Comparison of ENCODE assay signal across 12 cellular contexts in the genomic region with DNA sequence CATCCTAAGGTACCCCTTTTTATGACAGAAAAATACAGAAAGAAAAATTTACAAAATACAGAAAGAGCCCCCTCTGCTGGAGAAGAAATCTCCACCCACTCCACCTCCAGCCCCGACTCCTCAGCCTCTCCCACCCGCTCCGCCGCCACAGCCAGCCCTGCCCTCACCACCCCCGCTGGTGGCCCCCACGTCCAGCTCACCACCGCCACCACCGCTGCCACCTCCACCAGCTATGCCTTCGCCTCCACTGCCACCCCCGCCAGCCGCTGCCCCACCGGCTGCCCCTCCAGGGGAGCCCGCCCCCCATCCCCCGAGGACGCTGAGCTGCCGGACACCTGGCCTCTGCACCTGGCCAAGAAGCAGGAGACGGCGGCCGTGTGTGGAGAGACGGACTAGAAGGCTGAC. TPM values are rescaled to one million over a fixed set of nuclear protein-coding genes. Genes with fewer than 3 reads are reported as not detected.
A peak's percentile ranks its signal among the peaks of the same experiment; 100 is the strongest.
DNase-seq lines count a peak whose midpoint lies in the region; ATAC-seq, FAIRE-seq and TF ChIP-seq lines count a peak whose summit lies in the region.
"Had no signal": no experiment of that assay in that cellular context is flagged by ENCODE, and none has a peak within 500 bp of the region (broad histone marks: within the 10 kb centered on the region; RNA-seq: fewer than 3 reads in every experiment).

No MANE protein-coding gene starts in this region.

- peak; percentile 22 to 52 (median 42) for DNase-seq in K562 (ENCODE audit: extremely low read depth in 1 of 4, low spot score in 3 of 4)
- no peak for DNase-seq in prostate gland (ENCODE audit: low spot score)
- DNase-seq in NCI-H2081 (lab: John Stamatoyannopoulos, UW), result no peak
- DNase-seq in HT-29 (ENCODE audit: low spot score), result no peak
- DNase-seq: EL, left cardiac atrium, NCI-H345, ovary had no signal

- H4K20me1 ChIP-seq in DOHH2 (ENCODE audit: control insufficient read depth, insufficient read depth, low read depth, low read length) (no peaks in the 10 kb centered on the region), K562 (replicated peaks; ENCODE audit: control insufficient read depth, insufficient read depth, low read length) (no peaks in the 10 kb centered on the region; the same call in 1 of the 2 replicates)

- H3K9me3 Mint-ChIP-seq in nephron, result no peaks in the 10 kb centered on the region

- 9% methylated on average over 8 of the region's 20 CpGs for WGBS in K562 (ENCODE audit: insufficient coverage, low coverage, missing lambda C conversion rate)
- WGBS in prostate gland, result 38% methylated on average over 20 of the region's 20 CpGs

- H3K9ac ChIP-seq in HUES48 (ENCODE audit: low read depth, low read length), result no peak overlapping the region
- H3K9ac ChIP-seq in K562 (ENCODE audit: insufficient read depth in 1 of 2, low read depth in 2 of 2, low read length in 2 of 2), result no peak overlapping the region

- H3K27ac ChIP-seq in DOHH2 (ENCODE audit: low read depth, low read length), result no peak overlapping the region
- H3K27ac ChIP-seq in HUES48 (ENCODE audit: low read depth, low read length), result no peak overlapping the region
- no peak overlapping the region for H3K27ac ChIP-seq in K562 (ENCODE audit: extremely low read depth, low read depth, low read length)
- no peak overlapping the region for H3K27ac ChIP-seq in prostate gland
- H3K27ac ChIP-seq: ovary, upper lobe of left lung had no signal

- intact Hi-C loops in K562 (cut with micrococcal nuclease), result no loop called here
- intact Hi-C loops in prostate gland (cut with DNase I), result no loop called here

- peaks cover 18% of the 10 kb centered on the region for H3K27me3 ChIP-seq in DOHH2 (ENCODE audit: control insufficient read depth, low read length)
- H3K27me3 ChIP-seq in HUES48 (ENCODE audit: control insufficient read depth, insufficient read depth, low read length), result no peaks in the 10 kb centered on the region
- H3K27me3 ChIP-seq in K562 (ENCODE audit: control insufficient read depth in 2 of 2, insufficient read depth in 2 of 2, low read length in 2 of 2), result peaks cover 11 to 34% of the 10 kb centered on the region in 2 experiments; a peak in 4 of 5 replicates
- no peaks in the 10 kb centered on the region for H3K27me3 ChIP-seq in prostate gland (replicated peaks; ENCODE audit: insufficient read depth)
- H3K27me3 ChIP-seq: ovary, upper lobe of left lung had no signal

- H3K27me3 Mint-ChIP-seq in nephron (ENCODE audit: low read depth), result peaks cover 2% of the 10 kb centered on the region

- POLR2A ChIA-PET in K562 (lab: Yijun Ruan, JAX), result interaction anchor here (0.6 kb wide), 1 partner anchor 14 kb away, joined by 3 read pairs; no protein-coding TSS in a partner anchor

- H3F3A ChIP-seq in DOHH2 (ENCODE audit: control insufficient read depth, insufficient read depth), result no peaks in the 10 kb centered on the region

- no peaks in the 10 kb centered on the region for H3K4me1 Mint-ChIP-seq in nephron

- H3K36me3 ChIP-seq in DOHH2 (ENCODE audit: control insufficient read depth, low read length), result no peaks in the 10 kb centered on the region
- no peaks in the 10 kb centered on the region for H3K36me3 ChIP-seq in HUES48 (ENCODE audit: control insufficient read depth, insufficient read depth, low read length)
- no peaks in the 10 kb centered on the region for H3K36me3 ChIP-seq in K562 (ENCODE audit: control insufficient read depth, insufficient read depth, low read length)
- H3K36me3 ChIP-seq in prostate gland, result no peaks in the 10 kb centered on the region
- H3K36me3 ChIP-seq: ovary, upper lobe of left lung had no signal

- H2AFZ ChIP-seq in K562 (ENCODE audit: low read depth, low read length), result no peak overlapping the region

- TF ChIP-seq CTCF in DOHH2 (IDR thresholded peaks at IDR 0.05; ENCODE audit: low read depth, low read length, poor library complexity, severe bottlenecking) (peak; percentile 37), K562 (IDR thresholded peaks at IDR 0.05 in 2 of 3, conservative IDR thresholded peaks at IDR 0.05 in 1 of 3; ENCODE audit: insufficient read depth in 2 of 3, low read depth in 1 of 3, low read length in 3 of 3) (peak in 2 of 3 experiments; percentile 42 to 44; a peak in 3 of 6 replicates), nephron (IDR thresholded peaks at IDR 0.05; ENCODE audit: unreplicated experiment in 3 of 3) (peak in 2 of 3 experiments; percentile 19 to 33), prostate gland (IDR thresholded peaks at IDR 0.05) (peak in 1 of 4 experiments; percentile 7)

- H3K79me2 ChIP-seq in DOHH2 (ENCODE audit: control insufficient read depth, low read length) (no peaks in the 10 kb centered on the region), K562 (ENCODE audit: control insufficient read depth, insufficient read depth, low read length) (no peaks in the 10 kb centered on the region)

- no peaks in the 10 kb centered on the region for H3K9me1 ChIP-seq in K562 (ENCODE audit: control insufficient read depth, insufficient read depth, low read length)

- H3K36me3 Mint-ChIP-seq in nephron (ENCODE audit: low read depth), result peaks cover under 1% of the 10 kb centered on the region

- H3K4me2 ChIP-seq in DOHH2 (ENCODE audit: low read length) (no peak overlapping the region), K562 (ENCODE audit: insufficient read depth, low read length) (no peak overlapping the region)

- H3K4me1 ChIP-seq in DOHH2 (ENCODE audit: control insufficient read depth, low read length), result no peaks in the 10 kb centered on the region
- peaks cover 13% of the 10 kb centered on the region for H3K4me1 ChIP-seq in HUES48 (ENCODE audit: control insufficient read depth, insufficient read depth, low read length)
- no peaks in the 10 kb centered on the region for H3K4me1 ChIP-seq in K562 (replicated peaks in 1 of 2; ENCODE audit: control insufficient read depth in 2 of 2, insufficient read depth in 2 of 2, low read length in 2 of 2)
- H3K4me1 ChIP-seq in prostate gland (replicated peaks), result no peaks in the 10 kb centered on the region
- H3K4me1 ChIP-seq: upper lobe of left lung had no signal

- H3K9me3 ChIP-seq in DOHH2 (ENCODE audit: control insufficient read depth, insufficient read depth, low read length) (no peaks in the 10 kb centered on the region), HUES48 (ENCODE audit: control insufficient read depth, insufficient read depth, low read length) (no peaks in the 10 kb centered on the region), K562 (replicated peaks; ENCODE audit: control insufficient read depth, insufficient read depth, low read depth, low read length) (no peaks in the 10 kb centered on the region), prostate gland (no peaks in the 10 kb centered on the region)
- H3K9me3 ChIP-seq: ovary, upper lobe of left lung had no signal

- TF ChIP-seq RAD21 in K562 (CRISPR knock-in tag; conservative IDR thresholded peaks at IDR 0.05 in 1 of 2, IDR thresholded peaks at IDR 0.05 in 1 of 2), result peak in 1 of 2 experiments; percentile 36; a peak in 1 of 4 replicates

- H3K9me2 ChIP-seq in DOHH2 (replicated peaks; ENCODE audit: control insufficient read depth, low read length), result no peaks in the 10 kb centered on the region

- ATAC-seq in K562, result peak; percentile 86
- ATAC-seq: left cardiac atrium had no signal

- H3K27ac Mint-ChIP-seq in nephron, result no peak overlapping the region

- no peak for TF ChIP-seq EP300 in K562 (IDR thresholded peaks at IDR 0.05; ENCODE audit: low read length)

- H3K4me3 ChIP-seq in DOHH2 (ENCODE audit: low read length) (no peak overlapping the region), HUES48 (ENCODE audit: low read depth, low read length) (peak overlapping the region; percentile 34; the same call in 1 of the 2 replicates), K562 (no peak overlapping the region), prostate gland (no peak overlapping the region)
- H3K4me3 ChIP-seq: ovary, upper lobe of left lung had no signal

- no peak for TF ChIP-seq POLR2A in K562 (conservative IDR thresholded peaks at IDR 0.05)
- no peak for TF ChIP-seq POLR2A in prostate gland (IDR thresholded peaks at IDR 0.05)

- no TSS peak for BruUV-seq in K562 (replicated peaks; lab: Mats Ljungman, UMichigan)

- CTCF ChIA-PET in K562 (lab: Yijun Ruan, JAX; ENCODE audit: low intra/inter-chr PET ratio), result interaction anchor here (0.8 kb wide), 1 partner anchor 165 kb away, joined by 3 read pairs; no protein-coding TSS in a partner anchor

- H3K4me3 Mint-ChIP-seq in nephron, result no peak overlapping the region

- FAIRE-seq in K562 (lab: Jason Lieb, UNC), result no peak

- in situ Hi-C loops in K562 (cut with MboI), result no loop called here

RNA-seq across cellular contexts. Expression of a gene that starts 17.7 kb away (rescaled TPM):
- not detected in 2 replicates for total RNA-seq in K562 (2011; cell fraction: chromatin; rRNA removed; ENCODE audit: low replicate concordance)
- not detected in 2 replicates for total RNA-seq in K562 (2011; cell fraction: nucleolus; rRNA removed)
- not detected in 2 replicates for total RNA-seq in K562 (2011; cell fraction: nucleoplasm; rRNA removed)
- total RNA-seq in K562 (2014; rRNA removed), result not detected in 2 replicates
- not detected in 2 replicates for total RNA-seq in K562 (2014; rRNA removed; fragmentation: Illumina TruSeq; extraction: Trizol)
- total RNA-seq in K562 (2015; rRNA removed; fragmentation: Illumina TruSeq; extraction: Trizol), result not detected in 2 replicates
- not detected in 2 replicates for total RNA-seq in K562 (2021)
- polyA plus RNA-seq in K562 (2011; rRNA removed), result not detected in 2 replicates
- polyA plus RNA-seq in K562 (2011; cell fraction: cytosol; rRNA removed), result not detected in 2 replicates
- not detected in 2 replicates for polyA plus RNA-seq in K562 (2011; cell fraction: nucleus; rRNA removed)
- not detected in 2 replicates for polyA plus RNA-seq in K562 (2012)
- not detected in 2 replicates for polyA plus RNA-seq in K562 (2014; fragmentation: Illumina TruSeq; extraction: Trizol)
- not detected for polyA plus RNA-seq in K562 (2014; fragmentation: Nextera tagmentation; extraction: Ambion mirVana)
- not detected in 2 replicates for polyA plus RNA-seq in K562 (2014; rRNA removed)
- not detected in 2 replicates for polyA minus RNA-seq in K562 (2011; rRNA and poly(A)+ RNA removed)
- polyA minus RNA-seq in K562 (2011; cell fraction: cytosol; rRNA and poly(A)+ RNA removed), result not detected in 2 replicates
- polyA minus RNA-seq in K562 (2011; cell fraction: nucleus; rRNA and poly(A)+ RNA removed), result not detected in 2 replicates
- 100 to 1,000 TPM in 1 of 2 donors, 10 to 100 TPM in 1; 100.0 to 122 TPM for total RNA-seq in prostate gland
- total RNA-seq in HT-29 (2014; rRNA removed; shearing (Covaris generic)), result 17.7 and 21.9 TPM in 2 replicates

RNA-seq across cellular contexts. Expression of a gene that starts 28.2 kb away (rescaled TPM):
- total RNA-seq in K562 (2011; cell fraction: chromatin; rRNA removed; ENCODE audit: low replicate concordance), result not detected in 2 replicates
- not detected in 2 replicates for total RNA-seq in K562 (2011; cell fraction: nucleolus; rRNA removed)
- total RNA-seq in K562 (2011; cell fraction: nucleoplasm; rRNA removed), result not detected in 2 replicates
- total RNA-seq in K562 (2014; rRNA removed) (not detected in 2 replicates), K562 (2014; rRNA removed; fragmentation: Illumina TruSeq; extraction: Trizol) (not detected in 2 replicates), K562 (2015; rRNA removed; fragmentation: Illumina TruSeq; extraction: Trizol) (not detected in 2 replicates), K562 (2021) (not detected in 2 replicates), prostate gland (not detected)
- polyA plus RNA-seq in K562 (2011; rRNA removed) (not detected in 2 replicates), K562 (2014; fragmentation: Illumina TruSeq; extraction: Trizol) (not detected in 2 replicates), K562 (2014; fragmentation: Nextera tagmentation; extraction: Ambion mirVana) (not detected), K562 (2014; rRNA removed) (not detected in 2 replicates)
- not detected in 2 replicates for polyA plus RNA-seq in K562 (2011; cell fraction: cytosol; rRNA removed)
- polyA plus RNA-seq in K562 (2011; cell fraction: nucleus; rRNA removed), result not detected in 2 replicates
- polyA plus RNA-seq in K562 (2012), result not detected in 2 replicates
- polyA minus RNA-seq in K562 (2011; rRNA and poly(A)+ RNA removed), result not detected in 2 replicates
- not detected in 2 replicates for polyA minus RNA-seq in K562 (2011; cell fraction: cytosol; rRNA and poly(A)+ RNA removed)
- not detected in 2 replicates for polyA minus RNA-seq in K562 (2011; cell fraction: nucleus; rRNA and poly(A)+ RNA removed)
- not detected in 2 replicates for total RNA-seq in HT-29 (2014; rRNA removed; shearing (Covaris generic))
- total RNA-seq: left cardiac atrium, ovary, upper lobe of left lung had no signal
- polyA plus RNA-seq: ovary had no signal

RNA-seq across cellular contexts. Expression of a gene that starts 52.0 kb away (rescaled TPM):
- not detected in 2 replicates for total RNA-seq in K562 (2011; cell fraction: chromatin; rRNA removed; ENCODE audit: low replicate concordance)
- total RNA-seq in K562 (2011; cell fraction: nucleolus; rRNA removed), result not detected in 2 replicates
- total RNA-seq in K562 (2011; cell fraction: nucleoplasm; rRNA removed), result not detected in 2 replicates
- total RNA-seq in K562 (2014; rRNA removed), result not detected in 2 replicates
- not detected in 2 replicates for total RNA-seq in K562 (2014; rRNA removed; fragmentation: Illumina TruSeq; extraction: Trizol)
- not detected in 2 replicates for total RNA-seq in K562 (2015; rRNA removed; fragmentation: Illumina TruSeq; extraction: Trizol)
- not detected in 2 replicates for total RNA-seq in K562 (2021)
- not detected in 2 replicates for polyA plus RNA-seq in K562 (2011; rRNA removed)
- not detected in 2 replicates for polyA plus RNA-seq in K562 (2011; cell fraction: cytosol; rRNA removed)
- polyA plus RNA-seq in K562 (2011; cell fraction: nucleus; rRNA removed), result not detected in 2 replicates
- not detected in 2 replicates for polyA plus RNA-seq in K562 (2012)
- not detected in 2 replicates for polyA plus RNA-seq in K562 (2014; fragmentation: Illumina TruSeq; extraction: Trizol)
- not detected for polyA plus RNA-seq in K562 (2014; fragmentation: Nextera tagmentation; extraction: Ambion mirVana)
- polyA plus RNA-seq in K562 (2014; rRNA removed), result not detected in 2 replicates
- not detected in 2 replicates for polyA minus RNA-seq in K562 (2011; rRNA and poly(A)+ RNA removed)
- not detected in 2 replicates for polyA minus RNA-seq in K562 (2011; cell fraction: cytosol; rRNA and poly(A)+ RNA removed)
- polyA minus RNA-seq in K562 (2011; cell fraction: nucleus; rRNA and poly(A)+ RNA removed), result not detected in 2 replicates
- total RNA-seq in prostate gland, result 10 to 100 TPM in 1 of 2 donors, not detected in 1; 34.8 TPM
- total RNA-seq in HT-29 (2014; rRNA removed; shearing (Covaris generic)), result not detected in 2 replicates
- total RNA-seq: left cardiac atrium, ovary had no signal
- polyA plus RNA-seq: ovary had no signal

RNA-seq across cellular contexts. Expression of a gene that starts 60.0 kb away (rescaled TPM):
- not detected in 2 replicates for total RNA-seq in K562 (2011; cell fraction: chromatin; rRNA removed; ENCODE audit: low replicate concordance)
- total RNA-seq in K562 (2011; cell fraction: nucleolus; rRNA removed), result not detected in 2 replicates
- total RNA-seq in K562 (2011; cell fraction: nucleoplasm; rRNA removed), result not detected in 2 replicates
- total RNA-seq in K562 (2014; rRNA removed) (not detected in 2 replicates), K562 (2014; rRNA removed; fragmentation: Illumina TruSeq; extraction: Trizol) (not detected in 2 replicates), K562 (2015; rRNA removed; fragmentation: Illumina TruSeq; extraction: Trizol) (not detected in 2 replicates), K562 (2021) (not detected in 2 replicates), prostate gland (100 to 1,000 TPM in 1 of 2 donors, not detected in 1; 137 TPM)
- polyA plus RNA-seq in K562 (2011; rRNA removed) (not detected in 2 replicates), K562 (2014; fragmentation: Illumina TruSeq; extraction: Trizol) (not detected in 2 replicates), K562 (2014; fragmentation: Nextera tagmentation; extraction: Ambion mirVana) (not detected), K562 (2014; rRNA removed) (not detected in 2 replicates)
- not detected in 2 replicates for polyA plus RNA-seq in K562 (2011; cell fraction: cytosol; rRNA removed)
- not detected in 2 replicates for polyA plus RNA-seq in K562 (2011; cell fraction: nucleus; rRNA removed)
- not detected in 2 replicates for polyA plus RNA-seq in K562 (2012)
- polyA minus RNA-seq in K562 (2011; rRNA and poly(A)+ RNA removed), result not detected in 2 replicates
- polyA minus RNA-seq in K562 (2011; cell fraction: cytosol; rRNA and poly(A)+ RNA removed), result not detected in 2 replicates
- polyA minus RNA-seq in K562 (2011; cell fraction: nucleus; rRNA and poly(A)+ RNA removed), result not detected in 2 replicates
- total RNA-seq in HT-29 (2014; rRNA removed; shearing (Covaris generic)), result not detected in 2 replicates

Comparison
In these comparisons a context has a peak if more than half of its experiments do, and no peak if none do; other contexts are left out.
1. DNase-seq: peak in K562 (4 of 4); none in prostate gland (single experiment), NCI-H2081 (0 of 2) and HT-29 (single experiment).
2. RNA of a gene that starts 17.7 kb away (total RNA-seq): 100.0 to 122 TPM in prostate gland and 17.7 to 21.9 TPM in HT-29; not detected in K562; every median in the first group is over 10 times any median in the second.